2 cellular contexts compared by ENCODE assay signal in the genomic region with DNA sequence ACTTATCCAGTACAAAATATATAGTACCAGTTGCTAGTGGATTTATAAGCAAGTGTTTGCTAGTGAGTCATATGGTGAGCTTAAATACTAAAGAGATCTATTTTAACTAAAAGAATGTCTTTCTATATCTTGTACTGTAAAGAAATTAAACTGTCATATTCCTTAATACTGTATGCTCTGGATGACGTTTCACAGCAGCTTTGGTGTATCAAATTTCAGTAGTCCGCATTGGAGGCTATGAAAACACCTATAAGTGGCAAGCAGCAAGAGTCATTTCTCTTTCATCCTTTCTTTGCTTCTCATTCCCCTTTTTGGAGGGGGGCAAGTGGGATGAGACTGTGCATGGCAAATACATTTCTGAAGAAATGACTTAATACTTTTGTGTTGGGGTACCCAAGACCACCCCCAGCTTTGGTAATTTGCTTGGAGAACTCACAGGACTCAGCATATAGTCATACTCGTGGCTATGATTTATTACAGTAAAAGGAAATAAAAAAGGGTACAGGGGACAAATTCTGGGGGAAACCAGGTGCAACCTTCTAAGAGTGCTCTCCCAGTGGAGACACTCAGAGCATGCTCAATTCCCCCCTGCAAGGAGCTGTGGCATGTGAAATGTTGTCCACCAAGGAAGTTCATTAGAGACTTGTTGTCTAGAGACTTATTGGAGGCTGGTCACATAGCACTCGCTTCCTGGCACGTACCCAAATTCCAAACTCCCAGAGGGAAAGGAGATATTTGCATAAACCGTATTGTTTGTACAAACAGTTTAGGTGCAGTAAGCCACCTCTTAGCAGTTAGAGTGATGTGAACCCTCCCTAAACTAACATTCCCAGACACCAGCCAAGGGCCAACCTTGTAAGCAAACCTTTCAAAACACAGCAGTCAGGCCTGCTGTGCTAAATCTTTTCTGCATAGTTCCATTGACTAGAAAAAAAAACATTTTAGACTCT.
TF ChIP-seq lines count a peak whose summit lies in the region.

No MANE protein-coding gene starts in this region.

TF ChIP-seq in A549, 52 proteins besides CTCF, POLR2A, EP300 and RAD21 (continued from another document):
- no peak for TF ChIP-seq HOXB13 (CRISPR knock-in tag; IDR thresholded peaks at IDR 0.05; ENCODE audit: low read depth)
TF ChIP-seq in A549: peak in this region for 0.

TF ChIP-seq in IMR-90, 13 proteins besides CTCF, POLR2A, EP300 and RAD21 (continued from another document):
- no peak for TF ChIP-seq MAFK (IDR thresholded peaks at IDR 0.05; ENCODE audit: low read depth, low read length)
- no peak for TF ChIP-seq CEBPB (IDR thresholded peaks at IDR 0.05; ENCODE audit: low read depth, low read length)
TF ChIP-seq in IMR-90: peak in this region for 0.
